ENCODE assay signal across 8 cellular contexts in genomic region chr2:29314816-29315571, GRCh38.
DNase-seq lines count a peak whose midpoint lies in the region; ATAC-seq and TF ChIP-seq lines count a peak whose summit lies in the region.

No MANE protein-coding gene starts in this region.

- POLR2A ChIA-PET in activated CD4-positive, alpha-beta T cell treated with anti-CD3 and anti-CD28 coated beads, Interleukin-2, amount 10 ng/mL, durations not matched to agents 7 days and 5 days (lab: Charles Lee), result interaction anchor here (0.7 kb wide), 1 partner anchor 302 kb away, joined by 3 read pairs; no protein-coding TSS in a partner anchor
- POLR2A ChIA-PET in MCF 10A (lab: Yijun Ruan, JAX), result no interaction called here

- H3K4me1 ChIP-seq in DND-41 (ENCODE audit: insufficient read depth, low read length), result peaks cover 21% of the 10 kb centered on the region
- peaks cover 0 to 52% (median 32%) of the 10 kb centered on the region in 6 donors for H3K4me1 ChIP-seq in spleen

- peak overlapping the region; percentile 52 for H3K4me3 Mint-ChIP-seq in activated CD4-positive, alpha-beta T cell treated with anti-CD3 and anti-CD28 coated beads, Interleukin-2, amount 10 ng/mL, durations not matched to agents 7 days and 5 days
- H3K4me3 Mint-ChIP-seq in MCF 10A (ENCODE audit: unreplicated experiment), result no peak overlapping the region

- no peaks in the 10 kb centered on the region for H3K36me3 ChIP-seq in DND-41 (ENCODE audit: insufficient read depth, low read length)
- H3K36me3 ChIP-seq in spleen, result no peaks in the 10 kb centered on the region

- H3K79me2 ChIP-seq in DND-41 (ENCODE audit: insufficient read depth, low read length), result no peaks in the 10 kb centered on the region

- 23 to 28% (median 24%) methylated on average over 18 of the region's 18 CpGs for WGBS in spleen, 5 donors

- H3K4me2 ChIP-seq in DND-41 (ENCODE audit: insufficient read depth, low read length), result peak overlapping the region; percentile 57

- ATAC-seq in DND-41 (ENCODE audit: insufficient read depth, low read depth) (peak; percentile 94), GM21390 (IDR thresholded peaks at IDR 0.05; ENCODE audit: unreplicated experiment) (peak; percentile 82)

- DNase-seq in DND-41 (peak; percentile 73), epithelial cell of esophagus (ENCODE audit: low read depth) (peak; percentile 65), spleen (peak; percentile 86), MCF 10A (ENCODE audit: unreplicated experiment) (no peak), NCI-H1930 (lab: John Stamatoyannopoulos, UW) (no peak)
- DNase-seq in Jurkat, Clone E6-1 (ENCODE audit: low read depth, low spot score), result peak; percentile 92
- peak; percentile 81 for DNase-seq in activated CD4-positive, alpha-beta T cell treated with anti-CD3 and anti-CD28 coated beads, Interleukin-2, amount 10 ng/mL, durations not matched to agents 7 days and 5 days

- no peak overlapping the region; the same call in 1 of the 2 replicates for H2AFZ ChIP-seq in DND-41 (ENCODE audit: low read depth, low read length)

- peaks cover 26% of the 10 kb centered on the region for H3K27me3 Mint-ChIP-seq in activated CD4-positive, alpha-beta T cell treated with anti-CD3 and anti-CD28 coated beads, Interleukin-2, amount 10 ng/mL, durations not matched to agents 7 days and 5 days
- H3K27me3 Mint-ChIP-seq in MCF 10A (ENCODE audit: insufficient read depth, unreplicated experiment), result peaks cover 47% of the 10 kb centered on the region

- H3K27ac ChIP-seq in DND-41 (ENCODE audit: low read length), result no peak overlapping the region
- peak overlapping the region in 3 of 8 donors; percentile 50 to 57 (median 54) for H3K27ac ChIP-seq in spleen

- peak; percentile 47 for TF ChIP-seq CTCF in DND-41 (IDR thresholded peaks at IDR 0.05; ENCODE audit: borderline replicate concordance, extremely low read depth, low read length, poor library complexity, severe bottlenecking)
- TF ChIP-seq CTCF in epithelial cell of esophagus (IDR thresholded peaks at IDR 0.05; ENCODE audit: insufficient read depth, low read depth, low read length, missing control alignments), result peak; percentile 43
- TF ChIP-seq CTCF in spleen (IDR thresholded peaks at IDR 0.05 in 8 of 11, conservative IDR thresholded peaks at IDR 0.05 in 3 of 11), result peak in 2 of 11 experiments; percentile 22 to 28
- TF ChIP-seq CTCF in MCF 10A (IDR thresholded peaks at IDR 0.05; ENCODE audit: unreplicated experiment), result no peak

- CTCF ChIA-PET in activated CD4-positive, alpha-beta T cell treated with anti-CD3 and anti-CD28 coated beads, Interleukin-2, amount 10 ng/mL, durations not matched to agents 7 days and 5 days (lab: Charles Lee), result interaction anchor here (1.0 to 1.4 kb wide), 2 partner anchors 9 to 63 kb away, joined by 3 to 7 read pairs; no protein-coding TSS in a partner anchor
- CTCF ChIA-PET in MCF 10A (lab: Yijun Ruan, JAX), result interaction anchor here (0.6 to 1.3 kb wide), 2 partner anchors 16 to 30 kb away, joined by 3 to 4 read pairs; no protein-coding TSS in a partner anchor

- H3K4me3 ChIP-seq in DND-41 (ENCODE audit: low read depth in 1 of 2, low read length in 2 of 2), result peak overlapping the region in 1 of 2 experiments; percentile 35; a peak in 2 of 4 replicates
- no peak overlapping the region for H3K4me3 ChIP-seq in Jurkat, Clone E6-1 (ENCODE audit: low read length)
- H3K4me3 ChIP-seq in epithelial cell of esophagus (ENCODE audit: low read length), result no peak overlapping the region
- peak overlapping the region in 4 of 8 donors; percentile 20 to 52 (median 30) for H3K4me3 ChIP-seq in spleen

- no peaks in the 10 kb centered on the region for H3K36me3 Mint-ChIP-seq in activated CD4-positive, alpha-beta T cell treated with anti-CD3 and anti-CD28 coated beads, Interleukin-2, amount 10 ng/mL, durations not matched to agents 7 days and 5 days (ENCODE audit: low read depth)
- no peaks in the 10 kb centered on the region for H3K36me3 Mint-ChIP-seq in MCF 10A (ENCODE audit: insufficient read depth, unreplicated experiment)

- no peak for TF ChIP-seq POLR2A in spleen (IDR thresholded peaks at IDR 0.05)

- H3K9ac ChIP-seq in DND-41 (ENCODE audit: low read depth, low read length), result no peak overlapping the region

- no peaks in the 10 kb centered on the region for H3K9me3 Mint-ChIP-seq in activated CD4-positive, alpha-beta T cell treated with anti-CD3 and anti-CD28 coated beads, Interleukin-2, amount 10 ng/mL, durations not matched to agents 7 days and 5 days
- no peaks in the 10 kb centered on the region for H3K9me3 Mint-ChIP-seq in MCF 10A (ENCODE audit: unreplicated experiment)

- intact Hi-C loops in spleen (cut with DNase I; ENCODE audit: low total_unique reads) (no loop called here), MCF 10A (cut with micrococcal nuclease) (no loop called here)

- peak overlapping the region; percentile 77 for H3K27ac Mint-ChIP-seq in activated CD4-positive, alpha-beta T cell treated with anti-CD3 and anti-CD28 coated beads, Interleukin-2, amount 10 ng/mL, durations not matched to agents 7 days and 5 days
- no peak overlapping the region for H3K27ac Mint-ChIP-seq in MCF 10A (ENCODE audit: low read depth, unreplicated experiment)

- peaks cover 27% of the 10 kb centered on the region for H4K20me1 ChIP-seq in DND-41 (ENCODE audit: insufficient read depth, low read length)

- H3K27me3 ChIP-seq in DND-41 (ENCODE audit: insufficient read depth, low read length, poor library complexity) (peaks cover 24% of the 10 kb centered on the region), spleen (replicated peaks in 1 of 7) (peaks cover 0 to 27% (median 0%) of the 10 kb centered on the region in 7 donors)

- H3K9me3 ChIP-seq in DND-41 (ENCODE audit: insufficient read depth, low read length, severe bottlenecking) (no peaks in the 10 kb centered on the region), spleen (no peaks in the 10 kb centered on the region)

- peaks cover 45% of the 10 kb centered on the region for H3K4me1 Mint-ChIP-seq in activated CD4-positive, alpha-beta T cell treated with anti-CD3 and anti-CD28 coated beads, Interleukin-2, amount 10 ng/mL, durations not matched to agents 7 days and 5 days
- H3K4me1 Mint-ChIP-seq in MCF 10A (ENCODE audit: insufficient read depth, unreplicated experiment), result peaks cover 5% of the 10 kb centered on the region

- no TSS peak for BruUV-seq in MCF 10A (replicated peaks; lab: Mats Ljungman, UMichigan)

Comparison
In these comparisons a context has a peak if more than half of its experiments do, and no peak if none do; other contexts are left out.
1. DNase-seq: peak in DND-41 (single experiment), Jurkat, Clone E6-1 (single experiment), activated CD4-positive, alpha-beta T cell treated with anti-CD3 and anti-CD28 coated beads, Interleukin-2, amount 10 ng/mL, durations not matched to agents 7 days and 5 days (single experiment), epithelial cell of esophagus (single experiment) and spleen (single experiment); none in MCF 10A (single experiment) and NCI-H1930 (0 of 2).